10 cellular contexts compared by ENCODE assay signal in genomic region chr16:4217246-4218131, GRCh38. TPM values are rescaled to one million over a fixed set of nuclear protein-coding genes. Genes with fewer than 3 reads are reported as not detected.
DNase-seq lines count a peak whose midpoint lies in the region; ATAC-seq and TF ChIP-seq lines count a peak whose summit lies in the region.
"Had no signal": no experiment of that assay in that cellular context is flagged by ENCODE, and none has a peak within 500 bp of the region (broad histone marks: within the 10 kb centered on the region; RNA-seq: fewer than 3 reads in every experiment).

No MANE protein-coding gene starts in this region.

- TF ChIP-seq CTCF in A673 (conservative IDR thresholded peaks at IDR 0.05; ENCODE audit: low read depth, low read length) (no peak), fibroblast of lung (conservative IDR thresholded peaks at IDR 0.05 in 1 of 2, IDR thresholded peaks at IDR 0.05 in 1 of 2; ENCODE audit: low read depth in 1 of 2, low read length in 2 of 2) (no peak), mesothelial cell of epicardium (IDR thresholded peaks at IDR 0.05; ENCODE audit: unreplicated experiment) (no peak)

- H3K36me3 Mint-ChIP-seq in mesothelial cell of epicardium: no peaks in the 10 kb centered on the region

- BruUV-seq in A673 (replicated peaks; lab: Mats Ljungman, UMichigan): no TSS peak

- peaks cover 30% of the 10 kb centered on the region for H3K4me1 Mint-ChIP-seq in mesothelial cell of epicardium

- H3K4me3 Mint-ChIP-seq in mesothelial cell of epicardium: no peak overlapping the region

- H3K27me3 ChIP-seq in A673 (replicated peaks; ENCODE audit: insufficient read depth, low read depth, low read length, poor library complexity) (no peaks in the 10 kb centered on the region), fibroblast of lung (ENCODE audit: control insufficient read depth, insufficient read depth, low read length) (no peaks in the 10 kb centered on the region)

- H3K27ac ChIP-seq in A673 (ENCODE audit: low read depth, low read length, poor library complexity, severe bottlenecking) (no peak overlapping the region), fibroblast of lung (ENCODE audit: insufficient read depth, low read length) (no peak overlapping the region)

- H3K36me3 ChIP-seq in A673 (ENCODE audit: insufficient read depth, low read length, poor library complexity, severe bottlenecking) (no peaks in the 10 kb centered on the region), fibroblast of lung (ENCODE audit: control insufficient read depth, insufficient read depth, low read length) (no peaks in the 10 kb centered on the region)

- ATAC-seq in GM21737 (IDR thresholded peaks at IDR 0.05; ENCODE audit: unreplicated experiment): no peak
- ATAC-seq in HG03432 (IDR thresholded peaks at IDR 0.05; ENCODE audit: unreplicated experiment): no peak

- H3K4me3 ChIP-seq in A673 (ENCODE audit: low read depth, low read length, poor library complexity, severe bottlenecking) (no peak overlapping the region), fibroblast of lung (replicated peaks in 1 of 4; ENCODE audit: control extremely low read depth in 1 of 4, insufficient read depth in 1 of 4, low read depth in 3 of 4, low read length in 4 of 4) (no peak overlapping the region)

- H3K79me2 ChIP-seq in fibroblast of lung (ENCODE audit: control insufficient read depth, insufficient read depth, low read length): no peaks in the 10 kb centered on the region

- H3K9me3 ChIP-seq in A673 (ENCODE audit: low read depth, low read length, poor library complexity, severe bottlenecking) (no peaks in the 10 kb centered on the region), fibroblast of lung (ENCODE audit: control insufficient read depth, insufficient read depth, low read depth, low read length) (no peaks in the 10 kb centered on the region)

- H3K4me1 ChIP-seq in A673 (ENCODE audit: insufficient read depth, low read length, poor library complexity, severe bottlenecking) (peaks cover 10% of the 10 kb centered on the region), fibroblast of lung (ENCODE audit: control insufficient read depth, extremely low read depth, insufficient read depth, low read length) (peaks cover 29% of the 10 kb centered on the region)

- CTCF ChIA-PET in A673 (lab: Charles Lee): no interaction called here

- peak overlapping the region; percentile 39 for H3K27ac Mint-ChIP-seq in mesothelial cell of epicardium

- H3K9ac ChIP-seq in fibroblast of lung (ENCODE audit: insufficient read depth, low read length): peak overlapping the region; percentile 45

- intact Hi-C loops in A673 (cut with micrococcal nuclease; ENCODE audit: unreplicated experiment): no loop called here

- peak overlapping the region; percentile 8 for H3K4me2 ChIP-seq in fibroblast of lung (ENCODE audit: extremely low read depth, insufficient read depth, low read length)

- peak overlapping the region; percentile 67 for H2AFZ ChIP-seq in fibroblast of lung (ENCODE audit: low read length)

- no peaks in the 10 kb centered on the region for H4K20me1 ChIP-seq in fibroblast of lung (ENCODE audit: control insufficient read depth, extremely low read depth, insufficient read depth, low read length)

- H3K9me3 Mint-ChIP-seq in mesothelial cell of epicardium: peaks cover 5% of the 10 kb centered on the region

- no peaks in the 10 kb centered on the region for H3K27me3 Mint-ChIP-seq in mesothelial cell of epicardium (ENCODE audit: low read depth)

- peak; percentile 56 for DNase-seq in A673 (ENCODE audit: low spot score)
- DNase-seq in NCI-H2227 (lab: John Stamatoyannopoulos, UW; ENCODE audit: unreplicated experiment): peak; percentile 55
- DNase-seq in fibroblast of lung (ENCODE audit: low read depth in 2 of 2): peak in 1 of 2 donors; percentile 53
- peak in 1 of 2 experiments; percentile 42 for DNase-seq in mesothelial cell of epicardium (ENCODE audit: low spot score in 2 of 2, unreplicated experiment in 2 of 2)
- no peak for DNase-seq in stimulated activated CD4-positive, alpha-beta T cell treated with anti-CD3 and anti-CD28 coated beads, Interleukin-4, amount 100 ng/mL, for 4 hours
- no peak for DNase-seq in activated T-cell treated with anti-CD3 and anti-CD28 coated beads, Interleukin-2, amount 50 U/mL, for 1 hour
- DNase-seq: activated effector memory CD4-positive, alpha-beta T cell treated with Interleukin-2 at 50 U/mL for 16 hours had no signal

- POLR2A ChIA-PET in A673 (lab: Charles Lee; ENCODE audit: low non-redundant PET): no interaction called here

RNA-seq across cellular contexts. Expression of gene SRL, which starts 24.4 kb away (rescaled TPM):
- total RNA-seq in A673 (2021): 0.11 TPM in 1 of 2 replicates, not detected in the other
- total RNA-seq in fibroblast of lung: under 0.01 and 0.17 TPM in 2 replicates
- 0.07 TPM in 2 replicates for polyA plus RNA-seq in fibroblast of lung
- polyA plus RNA-seq in fibroblast of lung (2012): 0.03 and 0.06 TPM in 2 replicates
- not detected in 2 replicates for polyA minus RNA-seq in fibroblast of lung (ENCODE audit: low replicate concordance)
- 1.7 to 1.8 TPM (median 1.8 TPM) in 3 replicates for total RNA-seq in mesothelial cell of epicardium
- total RNA-seq: kidney epithelial cell had no signal

RNA-seq across cellular contexts. Expression of gene TFAP4, which starts 55.3 kb away (rescaled TPM):
- total RNA-seq in A673 (2021): 41.5 and 42.4 TPM in 2 replicates
- 8.2 and 8.9 TPM in 2 replicates for total RNA-seq in fibroblast of lung
- 3.5 and 6.6 TPM in 2 replicates for polyA plus RNA-seq in fibroblast of lung
- 6.8 and 9.5 TPM in 2 replicates for polyA plus RNA-seq in fibroblast of lung (2012)
- polyA minus RNA-seq in fibroblast of lung (ENCODE audit: low replicate concordance): 7.0 and 9.8 TPM in 2 replicates
- total RNA-seq in mesothelial cell of epicardium: 28.8 to 33.7 TPM (median 29.5 TPM) in 3 replicates

Comparison
In these comparisons a context has a peak if more than half of its experiments do, and no peak if none do; other contexts are left out.
1. DNase-seq: peak in A673 (single experiment) and NCI-H2227 (single experiment); none in stimulated activated CD4-positive, alpha-beta T cell treated with anti-CD3 and anti-CD28 coated beads, Interleukin-4, amount 100 ng/mL, for 4 hours (0 of 2) and activated T-cell treated with anti-CD3 and anti-CD28 coated beads, Interleukin-2, amount 50 U/mL, for 1 hour (single experiment).